Comparison of ENCODE assay signal across 25 cellular contexts in genomic region chr2:200761168-200761715, GRCh38. TPM values are rescaled to one million over a fixed set of nuclear protein-coding genes. Genes with fewer than 3 reads are reported as not detected.
DNase-seq lines count a peak whose midpoint lies in the region; ATAC-seq and TF ChIP-seq lines count a peak whose summit lies in the region.
"Had no signal": no experiment of that assay in that cellular context is flagged by ENCODE, and none has a peak within 500 bp of the region (broad histone marks: within the 10 kb centered on the region; RNA-seq: fewer than 3 reads in every experiment).

No MANE protein-coding gene starts in this region.

- TF ChIP-seq CTCF in mammary epithelial cell (conservative IDR thresholded peaks at IDR 0.05 in 1 of 2, IDR thresholded peaks at IDR 0.05 in 1 of 2; ENCODE audit: extremely low read depth in 1 of 2, insufficient read depth in 1 of 2, low read depth in 1 of 2, low read length in 2 of 2) (no peak), MCF 10A (IDR thresholded peaks at IDR 0.05; ENCODE audit: unreplicated experiment) (no peak), WTC11 (IDR thresholded peaks at IDR 0.05) (no peak), fibroblast of the aortic adventitia (IDR thresholded peaks at IDR 0.05; ENCODE audit: insufficient read depth, low read length) (no peak)

- H3K27me3 Mint-ChIP-seq in MCF 10A (ENCODE audit: insufficient read depth, unreplicated experiment) (no peaks in the 10 kb centered on the region), WTC11 (ENCODE audit: low read depth) (no peaks in the 10 kb centered on the region)
- peaks cover 3% of the 10 kb centered on the region for H3K27me3 Mint-ChIP-seq in activated T-helper 2 cell treated with anti-CD3 and anti-CD28 coated beads, Interferon-gamma antibody, Interleukin-2, Interleukin-4, amounts not matched to agents 10 μg/mL and 5 μg/mL and 100 μg/mL, durations not matched to agents 14 hours and 24 hours and 36 hours (ENCODE audit: low read depth)

- BruUV-seq in mammary epithelial cell (replicated peaks; lab: Mats Ljungman, UMichigan) (no TSS peak), MCF 10A (replicated peaks; lab: Mats Ljungman, UMichigan) (no TSS peak)

- no peaks in the 10 kb centered on the region for H3K36me3 ChIP-seq in mammary epithelial cell (ENCODE audit: insufficient read depth, low read length)
- H3K36me3 ChIP-seq: SJSA1 had no signal

- dilution Hi-C loops in mammary epithelial cell (cut with HindIII; ENCODE audit: low sequenced_read_pairs): no loop called here

- H3K4me1 Mint-ChIP-seq in MCF 10A (ENCODE audit: insufficient read depth, unreplicated experiment) (peaks cover 49% of the 10 kb centered on the region), WTC11 (0 out of 2 replicates have a peak, but pooled peaks cover 3% of the 10 kb centered on the region)
- peaks cover 32% of the 10 kb centered on the region for H3K4me1 Mint-ChIP-seq in activated T-helper 2 cell treated with anti-CD3 and anti-CD28 coated beads, Interferon-gamma antibody, Interleukin-2, Interleukin-4, amounts not matched to agents 10 μg/mL and 5 μg/mL and 100 μg/mL, durations not matched to agents 14 hours and 24 hours and 36 hours (ENCODE audit: low read depth)
- H3K4me1 Mint-ChIP-seq: IgD-negative memory B cell had no signal

- H2AFZ ChIP-seq in mammary epithelial cell (ENCODE audit: low read depth, low read length): peak overlapping the region; percentile 72
- H2AFZ ChIP-seq: hepatocyte had no signal

- no peaks in the 10 kb centered on the region for H3K27me3 ChIP-seq in mammary epithelial cell (ENCODE audit: insufficient read depth, low read length)
- H3K27me3 ChIP-seq: hepatocyte, SJSA1 had no signal

- H3K4me1 ChIP-seq in mammary epithelial cell (ENCODE audit: insufficient read depth, low read length): peaks cover 63% of the 10 kb centered on the region

- whole genome bisulfite sequencing in mammary epithelial cell (ENCODE audit: low coverage, missing lambda C conversion rate): 31% methylated on average over 2 of the region's 2 CpGs

- intact Hi-C loops in mammary epithelial cell (cut with micrococcal nuclease): no loop called here
- intact Hi-C loops in MCF 10A (cut with micrococcal nuclease): no loop called here
- intact Hi-C loops in activated T-helper 2 cell treated with anti-CD3 and anti-CD28 coated beads, Interferon-gamma antibody, Interleukin-2, Interleukin-4, amounts not matched to agents 10 μg/mL and 5 μg/mL and 100 μg/mL, durations not matched to agents 14 hours and 24 hours and 36 hours (cut with micrococcal nuclease): loop anchor here (5.0 kb wide), 1 partner anchor 34 kb away; no protein-coding TSS in a partner anchor

- H3K36me3 Mint-ChIP-seq in MCF 10A (ENCODE audit: insufficient read depth, unreplicated experiment): no peaks in the 10 kb centered on the region
- H3K36me3 Mint-ChIP-seq in WTC11: no peaks in the 10 kb centered on the region
- H3K36me3 Mint-ChIP-seq in activated T-helper 2 cell treated with anti-CD3 and anti-CD28 coated beads, Interferon-gamma antibody, Interleukin-2, Interleukin-4, amounts not matched to agents 10 μg/mL and 5 μg/mL and 100 μg/mL, durations not matched to agents 14 hours and 24 hours and 36 hours (ENCODE audit: low read depth): no peaks in the 10 kb centered on the region
- H3K36me3 Mint-ChIP-seq: IgD-negative memory B cell had no signal

- H3K4me3 ChIP-seq in mammary epithelial cell (replicated peaks in 1 of 3; ENCODE audit: insufficient read depth in 1 of 3, low read depth in 2 of 3, low read length in 3 of 3): no peak overlapping the region
- H3K4me3 ChIP-seq in fibroblast of the aortic adventitia (ENCODE audit: low read depth, low read length): no peak overlapping the region
- H3K4me3 ChIP-seq: dorsolateral prefrontal cortex, hepatocyte, SJSA1 had no signal

- H3K27ac Mint-ChIP-seq in MCF 10A (ENCODE audit: low read depth, unreplicated experiment): no peak overlapping the region
- no peak overlapping the region for H3K27ac Mint-ChIP-seq in WTC11
- no peak overlapping the region for H3K27ac Mint-ChIP-seq in activated T-helper 2 cell treated with anti-CD3 and anti-CD28 coated beads, Interferon-gamma antibody, Interleukin-2, Interleukin-4, amounts not matched to agents 10 μg/mL and 5 μg/mL and 100 μg/mL, durations not matched to agents 14 hours and 24 hours and 36 hours
- H3K27ac Mint-ChIP-seq: CD4-positive, alpha-beta T cell; IgD-negative memory B cell had no signal

- no peaks in the 10 kb centered on the region for H4K20me1 ChIP-seq in mammary epithelial cell (ENCODE audit: insufficient read depth, low read length)

- CTCF ChIA-PET in mammary epithelial cell (lab: Charles Lee; ENCODE audit: low non-redundant PET): no interaction called here
- CTCF ChIA-PET in MCF 10A (lab: Yijun Ruan, JAX): interaction anchor here (1.0 kb wide), 2 partner anchors 12 to 48 kb away, joined by 3 to 8 read pairs; no protein-coding TSS in a partner anchor
- CTCF ChIA-PET in WTC11 (lab: Charles Lee): interaction anchor here (0.6 to 1.9 kb wide), 2 partner anchors 48 to 175 kb away, joined by 3 to 6 read pairs; partner anchors contain the start of gene AOX1

- POLR2A ChIA-PET in MCF 10A (lab: Yijun Ruan, JAX): interaction anchor here (0.6 to 3.5 kb wide), 4 partner anchors 34 to 103 kb away, joined by 3 to 12 read pairs (median 4); partner anchors contain the start of gene CLK1
- POLR2A ChIA-PET in WTC11 (lab: Charles Lee): interaction anchor here (0.6 kb wide), 1 partner anchor 25 kb away, joined by 5 read pairs; no protein-coding TSS in a partner anchor

- H3K9me3 ChIP-seq in mammary epithelial cell (replicated peaks; ENCODE audit: insufficient read depth, low read length): no peaks in the 10 kb centered on the region
- H3K9me3 ChIP-seq: SJSA1 had no signal

- H3K4me3 Mint-ChIP-seq in MCF 10A (ENCODE audit: unreplicated experiment): no peak overlapping the region
- H3K4me3 Mint-ChIP-seq in WTC11: no peak overlapping the region
- no peak overlapping the region for H3K4me3 Mint-ChIP-seq in activated T-helper 2 cell treated with anti-CD3 and anti-CD28 coated beads, Interferon-gamma antibody, Interleukin-2, Interleukin-4, amounts not matched to agents 10 μg/mL and 5 μg/mL and 100 μg/mL, durations not matched to agents 14 hours and 24 hours and 36 hours (ENCODE audit: low read depth)
- H3K4me3 Mint-ChIP-seq: CD4-positive, alpha-beta T cell; IgD-negative memory B cell; neural crest cell had no signal

- H3K9ac ChIP-seq in mammary epithelial cell (ENCODE audit: insufficient read depth, low read length): no peak overlapping the region

- H3K4me2 ChIP-seq in mammary epithelial cell (ENCODE audit: insufficient read depth, low read depth, low read length): no peak overlapping the region
- H3K4me2 ChIP-seq: hepatocyte had no signal

- in situ Hi-C loops in mammary epithelial cell (cut with MboI; ENCODE audit: low sequenced_read_pairs in 2 of 2): no loop called here

- no peaks in the 10 kb centered on the region for H3K79me2 ChIP-seq in mammary epithelial cell (ENCODE audit: insufficient read depth, low read length)
- H3K79me2 ChIP-seq: hepatocyte had no signal

- no peaks in the 10 kb centered on the region for H3K9me3 Mint-ChIP-seq in MCF 10A (ENCODE audit: unreplicated experiment)
- H3K9me3 Mint-ChIP-seq in WTC11: no peaks in the 10 kb centered on the region
- H3K9me3 Mint-ChIP-seq in activated T-helper 2 cell treated with anti-CD3 and anti-CD28 coated beads, Interferon-gamma antibody, Interleukin-2, Interleukin-4, amounts not matched to agents 10 μg/mL and 5 μg/mL and 100 μg/mL, durations not matched to agents 14 hours and 24 hours and 36 hours: no peaks in the 10 kb centered on the region
- H3K9me3 Mint-ChIP-seq: CD4-positive, alpha-beta T cell; IgD-negative memory B cell; neural crest cell had no signal

- ATAC-seq in WTC11: peak; percentile 34; the same call in 1 of the 2 replicates
- ATAC-seq in HG03565 (IDR thresholded peaks at IDR 0.05; ENCODE audit: unreplicated experiment): no peak
- ATAC-seq in HG03175 (IDR thresholded peaks at IDR 0.05; ENCODE audit: unreplicated experiment): no peak
- ATAC-seq: esophagus mucosa; stimulated activated naive CD8-positive, alpha-beta T cell treated with anti-CD3 and anti-CD28 coated beads, Interleukin-15, Interleukin-2, amounts not matched to agents 100 U/mL and 50 U/mL, for 24 hours had no signal

- H3K27ac ChIP-seq in mammary epithelial cell (ENCODE audit: insufficient read depth, low read depth, low read length): no peak overlapping the region
- H3K27ac ChIP-seq: dorsolateral prefrontal cortex, hepatocyte, SJSA1 had no signal

- DNase-seq in mammary epithelial cell (no peak), MCF 10A (ENCODE audit: unreplicated experiment) (no peak), WTC11 (ENCODE audit: low spot score) (no peak), fibroblast of the aortic adventitia (ENCODE audit: low read depth) (peak; percentile 54)
- DNase-seq in activated T-helper 2 cell treated with anti-CD3 and anti-CD28 coated beads, Interferon-gamma antibody, Interleukin-2, Interleukin-4, amounts not matched to agents 10 μg/mL and 5 μg/mL and 100 μg/mL, durations not matched to agents 14 hours and 24 hours and 36 hours (ENCODE audit: low spot score): no peak
- no peak for DNase-seq in central memory CD4-positive, alpha-beta T cell
- DNase-seq: activated CD4-positive, alpha-beta T cell treated with anti-CD3 and anti-CD28 coated beads for 4 hours; activated CD8-positive, alpha-beta memory T cell treated with anti-CD3 and anti-CD28 coated beads, Interleukin-2, amount 50 U/mL, for 48 hours; activated gamma-delta T cell treated with Interleukin-2 at 50 U/mL for 16 hours; CD4-positive, alpha-beta T cell; DND-41; dorsolateral prefrontal cortex; kidney; NCI-H2029 treated with DMSO at 0.1 percent for 48 hours; NCI-H524; stimulated activated naive CD8-positive, alpha-beta T cell treated with anti-CD3 and anti-CD28 coated beads, Interleukin-15, Interleukin-2, amounts not matched to agents 100 U/mL and 50 U/mL, for 24 hours; T-helper 9 cell; trophoblast cell had no signal

TF ChIP-seq in WTC11, 78 proteins besides CTCF, POLR2A, EP300 and RAD21 (continues in another document):
- TF ChIP-seq ZNF263 (CRISPR knock-in tag; IDR thresholded peaks at IDR 0.05; ENCODE audit: low read depth): no peak
- no peak for TF ChIP-seq CREM (CRISPR knock-in tag; IDR thresholded peaks at IDR 0.05)
- no peak for TF ChIP-seq GTF2I (CRISPR knock-in tag; conservative IDR thresholded peaks at IDR 0.05)
- TF ChIP-seq ZNF121 (CRISPR knock-in tag; IDR thresholded peaks at IDR 0.05): no peak
- TF ChIP-seq ZNF219 (CRISPR knock-in tag; IDR thresholded peaks at IDR 0.05; ENCODE audit: borderline replicate concordance): no peak
- no peak for TF ChIP-seq ZNF396 (CRISPR knock-in tag; IDR thresholded peaks at IDR 0.05; ENCODE audit: borderline replicate concordance)
- TF ChIP-seq SMAD3 (CRISPR knock-in tag; IDR thresholded peaks at IDR 0.05; ENCODE audit: borderline replicate concordance): no peak

RNA-seq across cellular contexts. Expression of gene BZW1, which starts 50.5 kb away (rescaled TPM):
- total RNA-seq in mammary epithelial cell (100 to 1,000 TPM; 350 to 501 TPM), MCF 10A (2022) (353 and 371 TPM in 2 replicates), WTC11 (2021) (191 to 255 TPM (median 208 TPM) in 3 replicates), fibroblast of the aortic adventitia (ENCODE audit: low replicate concordance) (931 and 1,135 TPM in 2 replicates)
- polyA plus RNA-seq in mammary epithelial cell: 288 TPM
- 855 TPM for polyA minus RNA-seq in mammary epithelial cell
- total RNA-seq in activated T-helper 2 cell treated with anti-CD3 and anti-CD28 coated beads, Interferon-gamma antibody, Interleukin-2, Interleukin-4, amounts not matched to agents 10 μg/mL and 5 μg/mL and 100 μg/mL, durations not matched to agents 14 hours and 24 hours and 36 hours: 548 and 571 TPM in 2 replicates
